In the genomic region with DNA sequence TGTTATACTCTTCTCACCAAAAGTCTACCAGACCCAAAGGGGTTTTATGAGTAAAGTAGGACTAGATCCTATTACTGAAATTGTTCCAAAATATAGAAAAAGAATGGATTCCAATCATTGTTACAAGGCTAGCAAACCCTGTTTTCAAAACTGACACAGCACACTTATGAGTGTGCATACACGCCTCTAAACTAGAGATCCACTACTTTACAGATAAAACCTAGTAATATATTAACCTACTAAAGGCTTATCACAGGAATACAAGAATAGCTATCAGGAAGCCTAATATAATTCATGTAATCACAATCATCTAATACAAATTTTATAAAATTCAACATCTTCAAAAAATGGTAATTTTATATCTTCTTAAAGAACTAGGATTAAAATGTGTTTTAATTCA, we compare ENCODE assay signal across 9 cellular contexts.
"Had no signal": no experiment of that assay in that cellular context is flagged by ENCODE, and none has a peak within 500 bp of the region (broad histone marks: within the 10 kb centered on the region; RNA-seq: fewer than 3 reads in every experiment).

No MANE protein-coding gene starts in this region.

- FAIRE-seq: HTR-8/SVneo, K562 had no signal

- H3K27ac ChIP-seq: GM23248 had no signal

- ATAC-seq: HCT116, K562 had no signal

- H3K9me3 Mint-ChIP-seq: HFFc6 had no signal

- DNase-seq: GM23248, GOT3, H7, HFFc6, IMR-90, KG1 had no signal
